In the genomic region with DNA sequence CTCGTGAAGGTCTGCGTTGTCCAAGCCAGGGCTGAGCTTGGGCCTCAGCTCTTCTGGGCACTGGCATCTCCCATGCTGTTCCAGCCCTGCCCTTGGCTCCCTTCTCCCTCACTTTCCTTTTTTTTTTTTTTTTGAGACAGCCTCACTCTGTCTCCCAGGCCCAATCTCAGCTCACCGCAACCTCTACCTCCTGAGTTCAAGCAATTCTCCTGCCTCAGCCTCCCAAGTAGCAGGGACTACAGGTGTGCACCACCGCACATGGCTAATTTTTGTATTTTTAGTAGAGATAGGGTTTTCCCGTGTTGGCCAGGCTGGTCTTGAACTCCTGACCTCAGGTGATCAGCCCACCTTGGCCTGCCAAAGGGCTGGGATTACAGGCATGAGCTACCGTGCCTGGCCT, we compare ENCODE assay signal across 4 cellular contexts. TPM values are rescaled to one million over a fixed set of nuclear protein-coding genes. Genes with fewer than 3 reads are reported as not detected.
"Had no signal": no experiment of that assay in that cellular context is flagged by ENCODE, and none has a peak within 500 bp of the region (broad histone marks: within the 10 kb centered on the region; RNA-seq: fewer than 3 reads in every experiment).

No MANE protein-coding gene starts in this region.

RNA-seq across cellular contexts. Expression of gene SAP25, which starts 9.3 kb away (rescaled TPM):
- total RNA-seq: fibroblast of lung, pulmonary artery endothelial cell, skeletal muscle tissue had no signal

RNA-seq across cellular contexts. Expression of gene FBXO24, which starts 21.7 kb away (rescaled TPM):
- total RNA-seq: ascending aorta had no signal
